In genomic region chr10:33901166-33901565, GRCh38 we compare ENCODE assay signal across 10 cellular contexts.
A peak's percentile ranks its signal among the peaks of the same experiment; 100 is the strongest.
DNase-seq lines count a peak whose midpoint lies in the region; ATAC-seq and TF ChIP-seq lines count a peak whose summit lies in the region.
"Had no signal": no experiment of that assay in that cellular context is flagged by ENCODE, and none has a peak within 500 bp of the region (broad histone marks: within the 10 kb centered on the region; RNA-seq: fewer than 3 reads in every experiment).

No MANE protein-coding gene starts in this region.

- no peaks in the 10 kb centered on the region for H3K9me3 ChIP-seq in SJSA1 (replicated peaks)
- no peaks in the 10 kb centered on the region for H3K9me3 ChIP-seq in esophagus squamous epithelium
- H3K9me3 ChIP-seq in neural cell (ENCODE audit: low read length), result no peaks in the 10 kb centered on the region

- H3K9ac ChIP-seq in neural cell (ENCODE audit: low read length), result no peak overlapping the region
- H3K9ac ChIP-seq: neural progenitor cell had no signal

- TF ChIP-seq POLR2A in esophagus squamous epithelium (IDR thresholded peaks at IDR 0.05), result no peak

- H3K79me2 ChIP-seq in neural cell (replicated peaks; ENCODE audit: insufficient read depth, low read length), result no peaks in the 10 kb centered on the region

- no peaks in the 10 kb centered on the region for H3K9me2 ChIP-seq in neural cell (ENCODE audit: insufficient read depth, low read length)

- TF ChIP-seq CTCF in esophagus squamous epithelium (IDR thresholded peaks at IDR 0.05), result no peak
- no peak for TF ChIP-seq CTCF in neural cell (IDR thresholded peaks at IDR 0.05; ENCODE audit: poor library complexity, severe bottlenecking)
- TF ChIP-seq CTCF in omental fat pad (IDR thresholded peaks at IDR 0.05), result no peak

- H3K4me3 ChIP-seq in SJSA1 (no peak overlapping the region), esophagus squamous epithelium (no peak overlapping the region), neural cell (ENCODE audit: low read length) (no peak overlapping the region)
- H3K4me3 ChIP-seq: neural progenitor cell had no signal

- H4K20me1 ChIP-seq in neural cell (ENCODE audit: insufficient read depth), result no peaks in the 10 kb centered on the region

- no peak for ATAC-seq in HG03439 (IDR thresholded peaks at IDR 0.05; ENCODE audit: unreplicated experiment)
- ATAC-seq in omental fat pad (ENCODE audit: low FRiP score), result no peak

- H3K4me1 ChIP-seq in SJSA1 (replicated peaks) (peaks cover 25% of the 10 kb centered on the region), esophagus squamous epithelium (peaks cover 14 to 54% (median 29%) of the 10 kb centered on the region in 3 donors)
- H3K4me1 ChIP-seq: neural progenitor cell had no signal

- 9 to 27% methylated on average over 2 of the region's 2 CpGs for WGBS in esophagus squamous epithelium, 2 donors

- no peaks in the 10 kb centered on the region for H3F3A ChIP-seq in neural cell (ENCODE audit: insufficient read depth, low read length, poor library complexity, severe bottlenecking)

- H2AFZ ChIP-seq in neural cell (ENCODE audit: low read depth, low read length), result no peak overlapping the region
- H2AFZ ChIP-seq: neural progenitor cell had no signal

- H3K4me2 ChIP-seq in neural cell (ENCODE audit: low read length), result no peak overlapping the region
- H3K4me2 ChIP-seq: neural progenitor cell had no signal

- DNase-seq in AG08396 (ENCODE audit: low spot score), result peak; percentile 48
- DNase-seq in SJSA1 (ENCODE audit: low read depth in 1 of 2, low spot score in 2 of 2), result peak in 1 of 2 experiments; percentile 62
- no peak for DNase-seq in esophagus squamous epithelium (lab: John Stamatoyannopoulos, UW)
- DNase-seq in omental fat pad (ENCODE audit: low spot score), result no peak
- DNase-seq in NCI-H1436 (lab: John Stamatoyannopoulos, UW), result no peak
- no peak for DNase-seq in NCI-H774 (lab: John Stamatoyannopoulos, UW)
- DNase-seq: activated naive CD8-positive, alpha-beta T cell treated with anti-CD3 and anti-CD28 coated beads, Interleukin-2, amount 10 ng/mL, durations not matched to agents 7 days and 5 days had no signal

- H3K27me3 ChIP-seq in SJSA1 (replicated peaks) (no peaks in the 10 kb centered on the region), esophagus squamous epithelium (no peaks in the 10 kb centered on the region), neural cell (ENCODE audit: insufficient read depth, low read depth, low read length) (no peaks in the 10 kb centered on the region)
- H3K27me3 ChIP-seq: neural progenitor cell had no signal

- intact Hi-C loops in esophagus squamous epithelium (cut with DNase I), result no loop called here

- no peak for TF ChIP-seq RAD21 in neural cell (conservative IDR thresholded peaks at IDR 0.05)

- peak overlapping the region; percentile 64 for H3K27ac ChIP-seq in SJSA1
- peak overlapping the region; percentile 14 to 73 (median 68) for H3K27ac ChIP-seq in esophagus squamous epithelium
- H3K27ac ChIP-seq in neural cell (ENCODE audit: low read length), result peak overlapping the region; percentile 14
- H3K27ac ChIP-seq: neural progenitor cell had no signal

- H3K36me3 ChIP-seq in SJSA1, result no peaks in the 10 kb centered on the region
- no peaks in the 10 kb centered on the region for H3K36me3 ChIP-seq in esophagus squamous epithelium
- no peaks in the 10 kb centered on the region for H3K36me3 ChIP-seq in neural cell (ENCODE audit: insufficient read depth, low read length)
- H3K36me3 ChIP-seq: neural progenitor cell had no signal

- TF ChIP-seq EP300 in neural cell (conservative IDR thresholded peaks at IDR 0.05; ENCODE audit: poor library complexity, severe bottlenecking), result no peak

TF ChIP-seq in neural cell, 6 proteins besides CTCF, POLR2A, EP300 and RAD21:
- TF ChIP-seq EZH2 (IDR thresholded peaks at IDR 0.05; ENCODE audit: borderline replicate concordance, insufficient read depth, low read length, poor library complexity, severe bottlenecking) (no peak), POLR2AphosphoS5 (IDR thresholded peaks at IDR 0.05) (no peak), TAF1 (IDR thresholded peaks at IDR 0.05; ENCODE audit: low read depth) (no peak), MXI1 (conservative IDR thresholded peaks at IDR 0.05; ENCODE audit: poor library complexity, severe bottlenecking) (no peak), REST (IDR thresholded peaks at IDR 0.05; ENCODE audit: borderline replicate concordance) (no peak), SMC3 (conservative IDR thresholded peaks at IDR 0.05; ENCODE audit: poor library complexity) (no peak)
TF ChIP-seq in neural cell: peak in this region for 0.

Comparison
In these comparisons a context has a peak if more than half of its experiments do, and no peak if none do; other contexts are left out.
1. H3K27ac ChIP-seq: peak in every context shown above with its lines; median percentile 68 in esophagus squamous epithelium; 64 in SJSA1; 14 in neural cell.